Comparison of ENCODE assay signal across 27 cellular contexts in the genomic region with DNA sequence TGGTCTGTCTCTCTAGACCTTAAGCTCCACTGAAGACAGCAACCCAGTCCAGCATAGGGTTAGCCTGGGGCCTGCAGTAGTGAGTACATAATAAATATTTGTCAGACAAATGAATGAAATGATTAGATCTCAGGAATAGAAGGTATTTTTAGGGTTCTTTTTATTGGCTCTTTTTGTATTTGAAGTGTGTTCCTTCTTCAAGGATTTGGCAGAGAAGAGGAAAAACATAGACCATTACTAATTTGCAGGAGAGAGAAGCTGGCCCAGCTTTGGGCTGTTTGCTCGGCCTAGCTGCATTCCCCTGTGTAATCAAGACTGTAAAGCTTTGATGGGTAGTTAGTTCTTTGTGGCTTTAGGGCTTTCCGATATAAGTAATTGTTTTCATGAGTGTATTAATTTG.
"Had no signal": no experiment of that assay in that cellular context is flagged by ENCODE, and none has a peak within 500 bp of the region (broad histone marks: within the 10 kb centered on the region; RNA-seq: fewer than 3 reads in every experiment).

No MANE protein-coding gene starts in this region.

- H3K27ac ChIP-seq: SK-N-MC, WERI-Rb-1 had no signal

- H3K4me3 ChIP-seq: SK-N-MC had no signal

- H3K4me3 Mint-ChIP-seq: activated CD4-positive, alpha-beta memory T cell treated with anti-CD3 and anti-CD28 coated beads, Interleukin-2, amount 10 ng/mL, durations not matched to agents 7 days and 5 days; activated CD4-positive, alpha-beta T cell treated with anti-CD3 and anti-CD28 coated beads for 36 hours; activated naive CD4-positive, alpha-beta T cell treated with anti-CD3 and anti-CD28 coated beads, Interleukin-2, amount 10 ng/mL, durations not matched to agents 7 days and 5 days; activated naive CD8-positive, alpha-beta T cell treated with anti-CD3 and anti-CD28 coated beads for 36 hours; activated T-helper 17 cell treated with anti-CD3 and anti-CD28 coated beads, Interleukin-2, amount 50 U/mL, for 72 hours; T-cell had no signal

- ATAC-seq: activated CD4-positive, alpha-beta T cell treated with anti-CD3 and anti-CD28 coated beads for 36 hours; activated T-helper 17 cell treated with anti-CD3 and anti-CD28 coated beads, Interleukin-2, amount 50 U/mL, for 72 hours; Right ventricle myocardium inferior; T-cell had no signal

- H3K9me3 Mint-ChIP-seq: activated CD4-positive, alpha-beta memory T cell treated with anti-CD3 and anti-CD28 coated beads, Interleukin-2, amount 10 ng/mL, durations not matched to agents 7 days and 5 days; activated naive CD4-positive, alpha-beta T cell treated with anti-CD3 and anti-CD28 coated beads, Interleukin-2, amount 10 ng/mL, durations not matched to agents 7 days and 5 days; activated naive CD8-positive, alpha-beta T cell treated with anti-CD3 and anti-CD28 coated beads for 36 hours; activated T-helper 17 cell treated with anti-CD3 and anti-CD28 coated beads, Interleukin-2, amount 50 U/mL, for 72 hours; T-cell had no signal

- H3K27me3 Mint-ChIP-seq: activated CD4-positive, alpha-beta memory T cell treated with anti-CD3 and anti-CD28 coated beads, Interleukin-2, amount 10 ng/mL, durations not matched to agents 7 days and 5 days; activated CD4-positive, alpha-beta T cell treated with anti-CD3 and anti-CD28 coated beads for 36 hours; activated naive CD4-positive, alpha-beta T cell treated with anti-CD3 and anti-CD28 coated beads, Interleukin-2, amount 10 ng/mL, durations not matched to agents 7 days and 5 days; activated naive CD8-positive, alpha-beta T cell treated with anti-CD3 and anti-CD28 coated beads for 36 hours; activated T-helper 17 cell treated with anti-CD3 and anti-CD28 coated beads, Interleukin-2, amount 50 U/mL, for 72 hours; T-cell had no signal

- H3K27ac Mint-ChIP-seq: activated CD4-positive, alpha-beta memory T cell treated with anti-CD3 and anti-CD28 coated beads, Interleukin-2, amount 10 ng/mL, durations not matched to agents 7 days and 5 days; activated CD4-positive, alpha-beta T cell treated with anti-CD3 and anti-CD28 coated beads for 36 hours; activated naive CD4-positive, alpha-beta T cell treated with anti-CD3 and anti-CD28 coated beads, Interleukin-2, amount 10 ng/mL, durations not matched to agents 7 days and 5 days; activated naive CD8-positive, alpha-beta T cell treated with anti-CD3 and anti-CD28 coated beads for 36 hours; activated T-helper 17 cell treated with anti-CD3 and anti-CD28 coated beads, Interleukin-2, amount 50 U/mL, for 72 hours; T-cell had no signal

- H3K36me3 Mint-ChIP-seq: activated naive CD4-positive, alpha-beta T cell treated with anti-CD3 and anti-CD28 coated beads, Interleukin-2, amount 10 ng/mL, durations not matched to agents 7 days and 5 days; activated naive CD8-positive, alpha-beta T cell treated with anti-CD3 and anti-CD28 coated beads for 36 hours had no signal

- DNase-seq: activated CD4-positive, alpha-beta memory T cell treated with anti-CD3 and anti-CD28 coated beads, Interleukin-2, amount 10 ng/mL, durations not matched to agents 7 days and 5 days; activated CD4-positive, alpha-beta T cell treated with anti-CD3 and anti-CD28 coated beads for 36 hours; activated CD4-positive, alpha-beta T cell treated with anti-CD3 and anti-CD28 coated beads, Interleukin-2, amount 50 U/mL, for 1 hour; activated gamma-delta T cell treated with Interleukin-2 at 50 U/mL for 16 hours; activated naive CD4-positive, alpha-beta T cell treated with anti-CD3 and anti-CD28 coated beads, Interleukin-2, amount 10 ng/mL, durations not matched to agents 7 days and 5 days; activated naive CD8-positive, alpha-beta T cell treated with anti-CD3 and anti-CD28 coated beads for 36 hours; activated T-cell treated with anti-CD3 and anti-CD28 coated beads for 4 hours; activated T-cell treated with anti-CD3 and anti-CD28 coated beads, Interleukin-2, amount 50 U/mL, for 48 hours; central memory CD4-positive, alpha-beta T cell; Kasumi-1; KBM-7; NCI-H1092; NCI-H1417; NCI-H1694; NCI-H2029; NCI-H2107; NCI-H345; NCI-H510A; NCI-H69; RPMI8226; T-cell; T-helper 2 cell; T1000; WERI-Rb-1 had no signal

- H3K4me1 Mint-ChIP-seq: activated CD4-positive, alpha-beta memory T cell treated with anti-CD3 and anti-CD28 coated beads, Interleukin-2, amount 10 ng/mL, durations not matched to agents 7 days and 5 days; activated CD4-positive, alpha-beta T cell treated with anti-CD3 and anti-CD28 coated beads for 36 hours; activated naive CD4-positive, alpha-beta T cell treated with anti-CD3 and anti-CD28 coated beads, Interleukin-2, amount 10 ng/mL, durations not matched to agents 7 days and 5 days; activated T-helper 17 cell treated with anti-CD3 and anti-CD28 coated beads, Interleukin-2, amount 50 U/mL, for 72 hours had no signal
